In the genomic region with DNA sequence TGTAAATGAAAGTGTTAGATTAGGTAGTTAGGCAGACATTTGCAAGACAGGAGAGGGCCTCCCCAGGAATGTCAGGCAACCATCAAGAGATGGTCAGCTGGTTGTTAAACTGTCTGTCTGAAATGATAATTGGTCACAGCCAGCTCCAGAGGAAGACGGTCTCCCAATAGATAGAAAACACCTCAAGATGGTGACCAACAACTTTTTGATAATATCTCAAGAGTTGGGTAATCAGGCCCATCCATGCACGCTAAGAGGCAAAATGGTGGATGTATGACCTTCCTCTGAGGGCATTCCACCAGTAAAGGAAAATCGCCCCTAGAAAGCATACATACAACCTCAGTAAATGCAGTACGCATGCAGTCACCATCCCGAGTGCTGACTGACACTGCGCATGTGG, we compare ENCODE assay signal across 10 cellular contexts.
"Had no signal": no experiment of that assay in that cellular context is flagged by ENCODE, and none has a peak within 500 bp of the region (broad histone marks: within the 10 kb centered on the region; RNA-seq: fewer than 3 reads in every experiment).

No MANE protein-coding gene starts in this region.

- H3K27ac ChIP-seq: GM23248 had no signal

- H3K4me1 ChIP-seq: HAP-1 had no signal

- H3K4me3 Mint-ChIP-seq: H9, HFFc6 had no signal

- FAIRE-seq: H1, H54 had no signal

- ATAC-seq: HCT116 had no signal

- H3K27ac Mint-ChIP-seq: H9, HFFc6 had no signal

- H2AFZ ChIP-seq: GM23248 had no signal

- H3K9me3 ChIP-seq: HAP-1 had no signal

- H3K36me3 ChIP-seq: HAP-1 had no signal

- H3K4me3 ChIP-seq: GM23248, HAP-1 had no signal

- DNase-seq: GM23248, GOT3, H7, H9, HCEC 1CT, HFFc6 had no signal

- H3K9ac ChIP-seq: GM23248 had no signal
